Comparison of ENCODE assay signal across 8 cellular contexts in genomic region chr3:101852315-101852714, GRCh38. TPM values are rescaled to one million over a fixed set of nuclear protein-coding genes. Genes with fewer than 3 reads are reported as not detected.
DNase-seq lines count a peak whose midpoint lies in the region; ATAC-seq, FAIRE-seq and TF ChIP-seq lines count a peak whose summit lies in the region.

No MANE protein-coding gene starts in this region.

- ATAC-seq in SK-N-SH treated with all-trans-retinoic acid at 6 μM for 48 hours (no peak), HG02642 (IDR thresholded peaks at IDR 0.05; ENCODE audit: poor library complexity, unreplicated experiment) (no peak)

- H3K9me3 ChIP-seq in esophagus muscularis mucosa, result no peaks in the 10 kb centered on the region
- H3K9me3 ChIP-seq in sigmoid colon, result no peaks in the 10 kb centered on the region

- H3K4me3 ChIP-seq in esophagus muscularis mucosa, result peak overlapping the region; percentile 89 to 96 (median 94)
- H3K4me3 ChIP-seq in sigmoid colon, result peak overlapping the region; percentile 69 to 95 (median 92)

- intact Hi-C loops in esophagus muscularis mucosa (cut with DNase I), result no loop called here
- intact Hi-C loops in sigmoid colon (cut with DNase I), result loop anchor here (5.0 kb wide), 1 partner anchor 375 kb away; no protein-coding TSS in a partner anchor

- in situ Hi-C loops in Caki2 (cut with HindIII; ENCODE audit: low pct_unique_long_range_greater_than_20kb, low sequenced_read_pairs), result loop anchor here (25.0 kb wide), 1 partner anchor 310 kb away; no protein-coding TSS in a partner anchor

- TF ChIP-seq CTCF in esophagus muscularis mucosa (IDR thresholded peaks at IDR 0.05) (no peak), sigmoid colon (IDR thresholded peaks at IDR 0.05) (no peak)

- no peak for FAIRE-seq in H54 (lab: Jason Lieb, UNC)

- TF ChIP-seq EP300 in esophagus muscularis mucosa (IDR thresholded peaks at IDR 0.05) (no peak), sigmoid colon (IDR thresholded peaks at IDR 0.05) (no peak)

- DNase-seq in Caki2 (ENCODE audit: low read depth) (peak; percentile 21), esophagus muscularis mucosa (ENCODE audit: extremely low spot score) (no peak), sigmoid colon (no peak), NCI-H748 treated with DMSO at 0.1 percent for 48 hours (lab: John Stamatoyannopoulos, UW) (no peak), SHP77 treated with DMSO at 0.1 percent for 48 hours (lab: John Stamatoyannopoulos, UW) (no peak), H54 (ENCODE audit: insufficient read length, low spot score) (no peak)

- peaks cover 51 to 58% (median 55%) of the 10 kb centered on the region in 4 donors for H3K36me3 ChIP-seq in esophagus muscularis mucosa
- H3K36me3 ChIP-seq in sigmoid colon, result peaks cover 48 to 56% (median 50%) of the 10 kb centered on the region in 4 donors

- TF ChIP-seq POLR2A in esophagus muscularis mucosa (IDR thresholded peaks at IDR 0.05; ENCODE audit: low read depth) (no peak), sigmoid colon (IDR thresholded peaks at IDR 0.05) (no peak), H54 (IDR thresholded peaks at IDR 0.05; ENCODE audit: low read depth, low read length) (no peak)

- WGBS in esophagus muscularis mucosa, result 88% methylated on average over 2 of the region's 2 CpGs
- WGBS in sigmoid colon, 2 donors, result 14 to 50% methylated on average over 2 of the region's 2 CpGs

- H3K27ac ChIP-seq in esophagus muscularis mucosa (replicated peaks in 1 of 4) (peak overlapping the region; percentile 98 to 99 (median 98)), sigmoid colon (peak overlapping the region in 3 of 4 donors; percentile 94 to 99 (median 98))

- H3K27me3 ChIP-seq in esophagus muscularis mucosa, result no peaks in the 10 kb centered on the region
- H3K27me3 ChIP-seq in sigmoid colon, result no peaks in the 10 kb centered on the region

- H3K4me1 ChIP-seq in esophagus muscularis mucosa, result peaks cover 5 to 73% (median 66%) of the 10 kb centered on the region in 4 donors
- peaks cover 0 to 44% (median 27%) of the 10 kb centered on the region in 4 donors for H3K4me1 ChIP-seq in sigmoid colon

TF ChIP-seq in SK-N-SH treated with all-trans-retinoic acid at 6 μM for 48 hours, 23 proteins besides CTCF, POLR2A, EP300 and RAD21:
- TF ChIP-seq ZFP3 (CRISPR knock-in tag; IDR thresholded peaks at IDR 0.05) (no peak), CSRNP3 (CRISPR knock-in tag; IDR thresholded peaks at IDR 0.05) (peak; percentile 17; the same call in 1 of the 2 replicates)

RNA-seq across cellular contexts. Expression of gene NFKBIZ, which starts 3.0 kb away (rescaled TPM):
- 45.4 and 53.5 TPM in 2 replicates for total RNA-seq in Caki2 (2014; rRNA removed; shearing (Covaris generic); ENCODE audit: low replicate concordance)
- total RNA-seq in esophagus muscularis mucosa (100 to 1,000 TPM in 1 of 4 donors, 10 to 100 TPM in 3; 49.8 to 103 (median 95.4) TPM), sigmoid colon (100 to 1,000 TPM in 1 of 4 donors, 10 to 100 TPM in 3; 49.9 to 121 (median 58.1) TPM)
- 10 to 100 TPM in 2 of 3 donors, 1 to 10 TPM in 1; 4.2 to 55.0 (median 14.3) TPM for polyA plus RNA-seq in sigmoid colon
